1 cellular context compared by ENCODE assay signal in the genomic region with DNA sequence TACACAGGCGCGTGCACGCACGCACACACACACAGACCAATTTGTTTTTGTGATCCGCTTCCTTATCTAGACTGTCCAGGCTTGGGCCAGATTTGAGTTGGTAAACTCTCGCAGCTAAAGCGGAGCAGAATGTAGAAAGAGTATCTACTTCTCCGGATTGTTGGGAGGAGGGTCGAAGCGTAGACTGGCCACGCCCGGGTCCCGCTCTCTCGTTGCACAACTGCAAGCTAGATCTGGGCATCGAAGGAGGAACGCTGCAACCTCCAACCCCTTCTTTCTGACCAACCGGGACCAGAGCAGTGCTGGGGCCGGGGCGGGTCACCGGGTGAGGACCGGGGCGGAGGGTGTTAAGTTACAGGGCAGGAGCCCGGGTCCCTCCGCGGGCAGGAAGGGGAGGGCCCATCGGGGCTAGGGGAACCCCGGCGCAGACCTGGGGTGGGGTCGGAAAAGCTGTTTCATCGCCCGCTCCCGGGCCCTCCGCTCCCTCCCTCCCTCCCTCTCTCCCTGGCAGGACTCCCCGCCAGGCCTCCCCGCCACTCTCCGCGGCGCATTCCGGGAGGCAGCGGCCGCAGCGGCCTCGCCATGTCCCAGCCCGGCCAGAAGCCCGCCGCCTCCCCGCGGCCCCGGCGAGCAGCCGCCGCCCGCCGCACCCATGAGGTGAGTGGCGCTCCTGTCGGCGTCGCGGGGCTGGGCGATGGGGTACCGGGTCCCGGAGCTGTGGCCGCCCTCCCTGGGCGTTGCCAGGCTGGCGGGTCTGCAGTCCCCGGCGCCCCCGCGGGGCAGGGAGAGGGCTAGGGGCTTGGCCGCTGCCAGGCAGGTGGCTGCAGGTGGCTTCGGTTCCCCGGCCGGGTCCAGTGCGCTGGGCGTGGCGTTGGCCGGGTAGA.
TF ChIP-seq lines count a peak whose summit lies in the region.

A gene with protein sequence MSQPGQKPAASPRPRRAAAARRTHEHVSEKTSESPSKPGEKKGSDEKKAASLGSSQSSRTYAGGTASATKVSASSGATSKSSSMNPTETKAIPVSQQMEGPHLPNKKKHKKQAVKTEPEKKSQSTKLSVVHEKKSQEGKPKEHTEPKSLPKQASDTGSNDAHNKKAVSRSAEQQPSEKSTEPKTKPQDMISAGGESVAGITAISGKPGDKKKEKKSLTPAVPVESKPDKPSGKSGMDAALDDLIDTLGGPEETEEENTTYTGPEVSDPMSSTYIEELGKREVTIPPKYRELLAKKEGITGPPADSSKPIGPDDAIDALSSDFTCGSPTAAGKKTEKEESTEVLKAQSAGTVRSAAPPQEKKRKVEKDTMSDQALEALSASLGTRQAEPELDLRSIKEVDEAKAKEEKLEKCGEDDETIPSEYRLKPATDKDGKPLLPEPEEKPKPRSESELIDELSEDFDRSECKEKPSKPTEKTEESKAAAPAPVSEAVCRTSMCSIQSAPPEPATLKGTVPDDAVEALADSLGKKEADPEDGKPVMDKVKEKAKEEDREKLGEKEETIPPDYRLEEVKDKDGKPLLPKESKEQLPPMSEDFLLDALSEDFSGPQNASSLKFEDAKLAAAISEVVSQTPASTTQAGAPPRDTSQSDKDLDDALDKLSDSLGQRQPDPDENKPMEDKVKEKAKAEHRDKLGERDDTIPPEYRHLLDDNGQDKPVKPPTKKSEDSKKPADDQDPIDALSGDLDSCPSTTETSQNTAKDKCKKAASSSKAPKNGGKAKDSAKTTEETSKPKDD (plus strand): TSS at position 536 of the 884 bp plus-strand sequence. CDS start 47 bp downstream, at position 583.

TF ChIP-seq in K562, 482 proteins besides CTCF, POLR2A, EP300 and RAD21 (continued from another document and continues in another):
- TF ChIP-seq ELK1 (CRISPR knock-in tag; IDR thresholded peaks at IDR 0.05) (no peak), CTBP1 (IDR thresholded peaks at IDR 0.05; ENCODE audit: borderline replicate concordance) (peak; percentile 59; the same call in 1 of the 2 replicates), ESRRA (IDR thresholded peaks at IDR 0.05; ENCODE audit: borderline replicate concordance, low read depth) (no peak), CHD7 (IDR thresholded peaks at IDR 0.05; ENCODE audit: low read depth, low read length) (no peak), KLF13 (tag; IDR thresholded peaks at IDR 0.05; ENCODE audit: borderline replicate concordance, low read depth) (no peak), HMBOX1 (IDR thresholded peaks at IDR 0.05) (no peak), ZNF444 (CRISPR knock-in tag; IDR thresholded peaks at IDR 0.05) (no peak), NFXL1 (CRISPR knock-in tag; IDR thresholded peaks at IDR 0.05) (no peak), ZNF583 (CRISPR knock-in tag; IDR thresholded peaks at IDR 0.05) (no peak), ZNF696 (CRISPR knock-in tag; conservative IDR thresholded peaks at IDR 0.05) (no peak), SP1 (CRISPR knock-in tag; IDR thresholded peaks at IDR 0.05) (no peak), NFIX (CRISPR knock-in tag; IDR thresholded peaks at IDR 0.05; ENCODE audit: low read depth) (no peak), RFX7 (CRISPR knock-in tag; IDR thresholded peaks at IDR 0.05) (no peak), HNRNPUL1 (IDR thresholded peaks at IDR 0.05; ENCODE audit: low read length) (no peak), SMAD4 (CRISPR knock-in tag; conservative IDR thresholded peaks at IDR 0.05) (peak; percentile 28; the same call in 1 of the 2 replicates), CCAR2 (IDR thresholded peaks at IDR 0.05; ENCODE audit: low read depth, low read length) (no peak), ZNF316 (IDR thresholded peaks at IDR 0.05) (no peak), ZNF507 (tag; conservative IDR thresholded peaks at IDR 0.05) (no peak), MECOM (CRISPR knock-in tag; IDR thresholded peaks at IDR 0.05) (no peak), CREB1 (IDR thresholded peaks at IDR 0.05) (no peak), CREB1 (CRISPR knock-in tag; IDR thresholded peaks at IDR 0.05) (no peak), GATAD2A (IDR thresholded peaks at IDR 0.05) (no peak), FOXA3 (CRISPR knock-in tag; conservative IDR thresholded peaks at IDR 0.05 in 1 of 2, IDR thresholded peaks at IDR 0.05 in 1 of 2) (peak in 1 of 2 experiments; percentile 63; a peak in 2 of 4 replicates), JUND (IDR thresholded peaks at IDR 0.05; ENCODE audit: borderline replicate concordance, low read depth, low read length) (no peak), JUND (tag; IDR thresholded peaks at IDR 0.05; ENCODE audit: borderline replicate concordance, low read depth, low read length) (no peak; the same call in 2 of the 3 replicates), DMBX1 (CRISPR knock-in tag; IDR thresholded peaks at IDR 0.05; ENCODE audit: borderline replicate concordance) (no peak), FOXJ2 (tag; IDR thresholded peaks at IDR 0.05) (no peak), KLF10 (CRISPR knock-in tag; IDR thresholded peaks at IDR 0.05) (no peak), PHB (CRISPR knock-in tag; IDR thresholded peaks at IDR 0.05) (no peak), PTBP1 (IDR thresholded peaks at IDR 0.05; ENCODE audit: low read depth, low read length) (no peak), E2F6 (IDR thresholded peaks at IDR 0.05; ENCODE audit: borderline replicate concordance in 1 of 2, extremely low read depth in 1 of 2, insufficient read depth in 1 of 2, insufficient read length in 1 of 2, low read depth in 1 of 2, low read length in 1 of 2, poor library complexity in 1 of 2, severe bottlenecking in 1 of 2) (no peak), STAT5B (CRISPR knock-in tag; IDR thresholded peaks at IDR 0.05) (no peak), PTTG1 (tag; IDR thresholded peaks at IDR 0.05; ENCODE audit: low read depth) (no peak), NFIC (IDR thresholded peaks at IDR 0.05) (0 out of 2 replicates have a peak, but pooled peaks have one; percentile 6), TEAD2 (tag; IDR thresholded peaks at IDR 0.05) (no peak), ZC3H4 (CRISPR knock-in tag; IDR thresholded peaks at IDR 0.05; ENCODE audit: borderline replicate concordance) (no peak), KAT8 (IDR thresholded peaks at IDR 0.05; ENCODE audit: low read depth) (no peak), ZC3H8 (IDR thresholded peaks at IDR 0.05) (no peak), ZNF165 (CRISPR knock-in tag; IDR thresholded peaks at IDR 0.05; ENCODE audit: borderline replicate concordance) (no peak), ZNF830 (CRISPR knock-in tag; IDR thresholded peaks at IDR 0.05) (no peak), ZNF785 (CRISPR knock-in tag; IDR thresholded peaks at IDR 0.05) (no peak)
- TF ChIP-seq, protein P1, sequence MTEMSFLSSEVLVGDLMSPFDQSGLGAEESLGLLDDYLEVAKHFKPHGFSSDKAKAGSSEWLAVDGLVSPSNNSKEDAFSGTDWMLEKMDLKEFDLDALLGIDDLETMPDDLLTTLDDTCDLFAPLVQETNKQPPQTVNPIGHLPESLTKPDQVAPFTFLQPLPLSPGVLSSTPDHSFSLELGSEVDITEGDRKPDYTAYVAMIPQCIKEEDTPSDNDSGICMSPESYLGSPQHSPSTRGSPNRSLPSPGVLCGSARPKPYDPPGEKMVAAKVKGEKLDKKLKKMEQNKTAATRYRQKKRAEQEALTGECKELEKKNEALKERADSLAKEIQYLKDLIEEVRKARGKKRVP (CRISPR knock-in tag; IDR thresholded peaks at IDR 0.05): no peak
- TF ChIP-seq, protein P2, sequence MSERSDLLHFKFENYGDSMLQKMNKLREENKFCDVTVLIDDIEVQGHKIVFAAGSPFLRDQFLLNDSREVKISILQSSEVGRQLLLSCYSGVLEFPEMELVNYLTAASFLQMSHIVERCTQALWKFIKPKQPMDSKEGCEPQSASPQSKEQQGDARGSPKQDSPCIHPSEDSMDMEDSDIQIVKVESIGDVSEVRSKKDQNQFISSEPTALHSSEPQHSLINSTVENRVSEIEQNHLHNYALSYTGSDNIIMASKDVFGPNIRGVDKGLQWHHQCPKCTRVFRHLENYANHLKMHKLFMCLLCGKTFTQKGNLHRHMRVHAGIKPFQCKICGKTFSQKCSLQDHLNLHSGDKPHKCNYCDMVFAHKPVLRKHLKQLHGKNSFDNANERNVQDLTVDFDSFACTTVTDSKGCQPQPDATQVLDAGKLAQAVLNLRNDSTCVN (CRISPR knock-in tag; IDR thresholded peaks at IDR 0.05): no peak
